11 cellular contexts compared by ENCODE assay signal in the genomic region with DNA sequence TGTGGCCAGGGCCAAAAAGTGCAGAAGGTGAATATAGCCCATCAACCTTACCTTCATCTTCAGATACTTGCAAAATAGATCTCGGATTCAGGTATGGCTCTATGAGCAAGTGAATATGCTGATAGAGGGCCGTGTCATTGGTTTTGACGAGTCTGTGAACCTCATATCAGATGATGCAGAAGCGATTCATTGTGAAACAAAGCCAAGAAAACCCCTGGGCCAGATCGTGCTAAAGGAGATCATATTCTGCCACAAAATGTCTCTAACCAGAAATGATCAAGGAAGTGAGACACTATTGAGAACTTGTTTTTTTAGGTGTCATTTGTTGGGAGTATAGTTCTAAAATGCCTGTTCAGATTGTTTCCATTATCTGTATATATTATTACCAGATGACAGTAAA. TPM values are rescaled to one million over a fixed set of nuclear protein-coding genes. Genes with fewer than 3 reads are reported as not detected.
DNase-seq lines count a peak whose midpoint lies in the region; ATAC-seq, FAIRE-seq and TF ChIP-seq lines count a peak whose summit lies in the region.
"Had no signal": no experiment of that assay in that cellular context is flagged by ENCODE, and none has a peak within 500 bp of the region (broad histone marks: within the 10 kb centered on the region; RNA-seq: fewer than 3 reads in every experiment).

No MANE protein-coding gene starts in this region.

- ATAC-seq in GM19025 (IDR thresholded peaks at IDR 0.05; ENCODE audit: low read depth, unreplicated experiment): peak; percentile 98
- ATAC-seq in HG02798 (IDR thresholded peaks at IDR 0.05; ENCODE audit: poor library complexity, unreplicated experiment): peak; percentile 95

- H3K27me3 ChIP-seq in OCI-LY3 (ENCODE audit: low read depth, low read length): no peaks in the 10 kb centered on the region
- no peaks in the 10 kb centered on the region for H3K27me3 ChIP-seq in transverse colon

- H3K9ac ChIP-seq in OCI-LY3 (ENCODE audit: low read length): no peak overlapping the region

- peaks cover 0 to 11% (median 5%) of the 10 kb centered on the region in 3 donors for H3K36me3 Mint-ChIP-seq in immature natural killer cell

- no peaks in the 10 kb centered on the region for H4K20me1 ChIP-seq in OCI-LY3 (ENCODE audit: insufficient read depth, low read length)

- DNase-seq in GM12865 (ENCODE audit: low read depth): peak; percentile 76
- no peak for DNase-seq in HTR-8/SVneo (ENCODE audit: insufficient read length, low spot score)
- DNase-seq in NCI-H345 treated with DMSO at 0.1 percent for 48 hours (lab: John Stamatoyannopoulos, UW; ENCODE audit: unreplicated experiment): no peak
- no peak for DNase-seq in immature natural killer cell
- no peak for DNase-seq in transverse colon
- DNase-seq: activated CD8-positive, alpha-beta memory T cell treated with anti-CD3 and anti-CD28 coated beads for 24 hours; CD4-positive, alpha-beta memory T cell had no signal

- H3K4me1 Mint-ChIP-seq in immature natural killer cell: no peaks in the 10 kb centered on the region

- H3K4me3 Mint-ChIP-seq in immature natural killer cell: no peak overlapping the region
- H3K4me3 Mint-ChIP-seq: CD4-positive, alpha-beta memory T cell had no signal

- TF ChIP-seq POLR2A in transverse colon (IDR thresholded peaks at IDR 0.05): no peak

- no peak for TF ChIP-seq EP300 in transverse colon (IDR thresholded peaks at IDR 0.05; ENCODE audit: low read depth)

- TF ChIP-seq CTCF in GM12865 (IDR thresholded peaks at IDR 0.05; ENCODE audit: insufficient read depth, low read depth, low read length, missing control alignments): no peak
- no peak for TF ChIP-seq CTCF in OCI-LY3 (IDR thresholded peaks at IDR 0.05; ENCODE audit: low read depth, low read length)
- no peak for TF ChIP-seq CTCF in transverse colon (IDR thresholded peaks at IDR 0.05)

- no peaks in the 10 kb centered on the region for H3K79me2 ChIP-seq in OCI-LY3 (ENCODE audit: low read length)

- intact Hi-C loops in transverse colon (cut with DNase I; ENCODE audit: low total_unique reads): no loop called here

- peak overlapping the region; percentile 64 for H3K4me2 ChIP-seq in OCI-LY3 (ENCODE audit: low read length)

- H3K4me3 ChIP-seq in GM12865 (ENCODE audit: low read depth, low read length): no peak overlapping the region
- H3K4me3 ChIP-seq in OCI-LY3 (ENCODE audit: low read length): peak overlapping the region; percentile 23
- no peak overlapping the region for H3K4me3 ChIP-seq in transverse colon

- H3K9me3 ChIP-seq in OCI-LY3 (ENCODE audit: insufficient read depth, low read length) (no peaks in the 10 kb centered on the region), transverse colon (no peaks in the 10 kb centered on the region)

- no peak for FAIRE-seq in HTR-8/SVneo (lab: Jason Lieb, UNC)
- FAIRE-seq: colon had no signal

- H3K27me3 Mint-ChIP-seq in immature natural killer cell (ENCODE audit: low read depth in 3 of 3): peaks cover 0 to 2% (median 0%) of the 10 kb centered on the region in 3 donors
- H3K27me3 Mint-ChIP-seq: CD4-positive, alpha-beta memory T cell had no signal

- peaks cover 0 to 4% (median 0%) of the 10 kb centered on the region in 6 donors for H3K9me3 Mint-ChIP-seq in immature natural killer cell
- H3K9me3 Mint-ChIP-seq: CD4-positive, alpha-beta memory T cell had no signal

- H2AFZ ChIP-seq in OCI-LY3 (ENCODE audit: low read depth, low read length): no peak overlapping the region

- in situ Hi-C loops in transverse colon (cut with MboI; ENCODE audit: low pct_ligation_motif_present in 1 of 4, low pct_unique_long_range_greater_than_20kb in 1 of 4, low sequenced_read_pairs in 3 of 4): no loop called here

- peak overlapping the region in 1 of 6 donors; percentile 18 for H3K27ac Mint-ChIP-seq in immature natural killer cell

- H3K4me1 ChIP-seq in OCI-LY3 (ENCODE audit: low read length) (peaks cover 33% of the 10 kb centered on the region), transverse colon (no peaks in the 10 kb centered on the region)

- peak overlapping the region; percentile 59 for H3K27ac ChIP-seq in OCI-LY3 (ENCODE audit: low read length)
- no peak overlapping the region for H3K27ac ChIP-seq in transverse colon

- 63% methylated on average over 5 of the region's 5 CpGs; no CpG with 5 or more reads in 1 of the 2 donors for WGBS in transverse colon (ENCODE audit: low coverage in 1 of 2), 2 donors

- H3K36me3 ChIP-seq in OCI-LY3 (replicated peaks; ENCODE audit: low read depth, low read length): peaks cover 2% of the 10 kb centered on the region
- H3K36me3 ChIP-seq in transverse colon: no peaks in the 10 kb centered on the region

RNA-seq across cellular contexts. Expression of gene PDK3, which starts 48.3 kb away (rescaled TPM):
- 10 to 100 TPM; 48.4 to 65.8 (median 59.6) TPM for polyA plus RNA-seq in immature natural killer cell
- total RNA-seq in transverse colon: 10 to 100 TPM in 3 of 4 donors, 1 to 10 TPM in 1; 9.4 to 36.8 (median 27.0) TPM
